In the genomic region with DNA sequence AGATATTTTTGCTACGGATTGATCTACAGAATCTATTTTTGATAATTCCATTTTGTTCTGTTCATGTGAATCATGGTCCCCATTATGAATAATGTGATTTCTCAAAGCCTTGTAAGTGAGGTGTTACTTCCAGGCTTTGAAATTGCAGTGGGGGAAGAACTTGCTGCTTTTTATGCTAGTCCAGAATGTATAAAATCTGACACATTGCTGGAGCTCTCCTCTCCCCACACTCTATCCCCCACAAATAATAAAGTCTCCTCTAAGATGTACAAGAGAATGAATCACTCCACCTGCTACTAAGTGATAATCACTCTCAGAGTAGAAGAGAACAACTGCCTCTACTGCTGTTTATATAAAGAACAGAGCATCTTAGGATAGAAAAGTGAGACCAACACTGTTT, we compare ENCODE assay signal across 26 cellular contexts. TPM values are rescaled to one million over a fixed set of nuclear protein-coding genes. Genes with fewer than 3 reads are reported as not detected.
"Had no signal": no experiment of that assay in that cellular context is flagged by ENCODE, and none has a peak within 500 bp of the region (broad histone marks: within the 10 kb centered on the region; RNA-seq: fewer than 3 reads in every experiment).

No MANE protein-coding gene starts in this region.

- H3K9me3 ChIP-seq: ascending aorta, breast epithelium had no signal

- H3K27ac ChIP-seq: ascending aorta, breast epithelium, cardiac muscle cell, coronary artery, dorsolateral prefrontal cortex, VCaP had no signal

- ATAC-seq: activated CD8-positive, alpha-beta memory T cell treated with anti-CD3 and anti-CD28 coated beads, Interleukin-2, amount 10 ng/mL, durations not matched to agents 7 days and 5 days; activated CD8-positive, alpha-beta T cell treated with anti-CD3 and anti-CD28 coated beads, Interleukin-2, amount 10 ng/mL, durations not matched to agents 7 days and 5 days; esophagus mucosa; WTC11 had no signal

- H3K27me3 ChIP-seq: ascending aorta, breast epithelium, cardiac muscle cell, dorsolateral prefrontal cortex had no signal

- DNase-seq: activated CD4-positive, alpha-beta memory T cell treated with anti-CD3 and anti-CD28 coated beads for 36 hours; activated CD4-positive, alpha-beta T cell treated with anti-CD3 and anti-CD28 coated beads for 1 hour; activated CD4-positive, alpha-beta T cell treated with anti-CD3 and anti-CD28 coated beads for 48 hours; activated CD4-positive, alpha-beta T cell treated with anti-CD3 and anti-CD28 coated beads, Interleukin-2, amount 50 U/mL, for 1 hour; activated CD8-positive, alpha-beta memory T cell treated with anti-CD3 and anti-CD28 coated beads, Interleukin-2, amount 10 ng/mL, durations not matched to agents 7 days and 5 days; activated CD8-positive, alpha-beta memory T cell treated with anti-CD3 and anti-CD28 coated beads, Interleukin-2, amount 50 U/mL, for 4 hours; activated CD8-positive, alpha-beta T cell treated with anti-CD3 and anti-CD28 coated beads, Interleukin-2, amount 10 ng/mL, durations not matched to agents 7 days and 5 days; activated effector memory CD4-positive, alpha-beta T cell treated with anti-CD3 and anti-CD28 coated beads, Interleukin-2, amount 50 U/mL, for 16 hours; activated naive CD4-positive, alpha-beta T cell treated with anti-CD3 and anti-CD28 coated beads for 36 hours; activated naive CD8-positive, alpha-beta T cell treated with anti-CD3 and anti-CD28 coated beads for 36 hours; activated T-cell treated with anti-CD3 and anti-CD28 coated beads, Interleukin-2, amount 50 U/mL, for 1 hour; activated T-cell treated with anti-CD3 and anti-CD28 coated beads, Interleukin-2, amount 50 U/mL, for 48 hours; central memory CD4-positive, alpha-beta T cell; cerebellar nuclear complex; dorsolateral prefrontal cortex; effector memory CD4-positive, alpha-beta T cell; endodermal cell; foreskin fibroblast; T-helper 2 cell had no signal

- H3K4me3 ChIP-seq: ascending aorta, breast epithelium, cardiac muscle cell, coronary artery, dorsolateral prefrontal cortex had no signal

- H3K36me3 ChIP-seq: ascending aorta, breast epithelium, cardiac muscle cell had no signal

- H3K4me1 ChIP-seq: breast epithelium had no signal

RNA-seq across cellular contexts. Expression of a gene that starts 20.9 kb away (rescaled TPM):
- total RNA-seq: ascending aorta had no signal
